ENCODE assay signal across 1 cellular context in the genomic region with DNA sequence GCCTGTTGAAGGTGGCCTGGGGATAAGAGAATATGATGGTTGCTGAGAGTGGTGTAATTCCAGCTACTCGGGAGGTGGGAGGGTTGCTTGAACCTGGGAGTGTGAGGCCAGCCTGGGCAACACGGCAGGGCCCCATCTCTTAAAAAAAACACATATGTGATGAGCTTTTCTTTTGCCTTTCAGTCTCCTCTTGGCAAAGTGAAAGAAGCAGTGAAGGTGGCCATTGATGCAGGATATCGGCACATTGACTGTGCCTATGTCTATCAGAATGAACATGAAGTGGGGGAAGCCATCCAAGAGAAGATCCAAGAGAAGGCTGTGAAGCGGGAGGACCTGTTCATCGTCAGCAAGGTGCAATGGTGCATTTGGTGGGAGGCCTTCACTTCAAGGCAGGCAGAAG.
TF ChIP-seq lines count a peak whose summit lies in the region.

No MANE protein-coding gene starts in this region.

TF ChIP-seq in HepG2, 621 proteins besides CTCF, POLR2A, EP300 and RAD21:
- TF ChIP-seq KLF15 (CRISPR knock-in tag; IDR thresholded peaks at IDR 0.05; ENCODE audit: borderline replicate concordance), result no peak
- TF ChIP-seq POLR2G (IDR thresholded peaks at IDR 0.05; ENCODE audit: low read depth, low read length), result peak; percentile 30; the same call in 1 of the 2 replicates
